ENCODE assay signal across 12 cellular contexts in genomic region chr16:26672206-26672605, GRCh38.
DNase-seq lines count a peak whose midpoint lies in the region; ATAC-seq and TF ChIP-seq lines count a peak whose summit lies in the region.
"Had no signal": no experiment of that assay in that cellular context is flagged by ENCODE, and none has a peak within 500 bp of the region (broad histone marks: within the 10 kb centered on the region; RNA-seq: fewer than 3 reads in every experiment).

No MANE protein-coding gene starts in this region.

- no peaks in the 10 kb centered on the region for H3K79me2 ChIP-seq in Karpas-422 (ENCODE audit: low read length)
- no peaks in the 10 kb centered on the region for H3K79me2 ChIP-seq in PC-9 (ENCODE audit: low read depth)

- H2AFZ ChIP-seq in Karpas-422 (ENCODE audit: low read length): no peak overlapping the region
- H2AFZ ChIP-seq in PC-9: no peak overlapping the region

- H3K27me3 ChIP-seq in Karpas-422 (ENCODE audit: low read length) (no peaks in the 10 kb centered on the region), PC-9 (ENCODE audit: insufficient read depth, low read depth) (peaks cover 37% of the 10 kb centered on the region), heart left ventricle (no peaks in the 10 kb centered on the region)

- CTCF ChIA-PET in PC-9 (lab: Charles Lee): no interaction called here

- peaks cover 9% of the 10 kb centered on the region for H3K9me3 ChIP-seq in Karpas-422 (ENCODE audit: low read length)
- no peaks in the 10 kb centered on the region for H3K9me3 ChIP-seq in PC-9 (ENCODE audit: insufficient read depth, low read depth)
- H3K9me3 ChIP-seq in heart left ventricle: peaks cover 0 to 7% (median 0%) of the 10 kb centered on the region in 12 donors

- H3K36me3 ChIP-seq in Karpas-422 (ENCODE audit: insufficient read depth, low read length) (no peaks in the 10 kb centered on the region), PC-9 (ENCODE audit: low read depth) (no peaks in the 10 kb centered on the region), heart left ventricle (no peaks in the 10 kb centered on the region)

- H3K4me3 ChIP-seq in Karpas-422 (ENCODE audit: low read length): no peak overlapping the region
- H3K4me3 ChIP-seq in PC-9: no peak overlapping the region
- no peak overlapping the region for H3K4me3 ChIP-seq in heart left ventricle

- DNase-seq in Karpas-422 (peak; percentile 65), PC-9 (no peak), heart left ventricle (no peak)
- peak; percentile 55 for DNase-seq in activated CD4-positive, alpha-beta T cell treated with anti-CD3 and anti-CD28 coated beads for 48 hours
- peak; percentile 57 for DNase-seq in activated naive CD8-positive, alpha-beta T cell treated with anti-CD3 and anti-CD28 coated beads, Interleukin-2, amount 50 U/mL, for 24 hours
- peak in 2 of 3 experiments; percentile 10 to 59 for DNase-seq in stimulated activated CD4-positive, alpha-beta T cell treated with anti-CD3 and anti-CD28 coated beads, TNF-alpha, amount 100 ng/mL, for 24 hours (ENCODE audit: low read depth in 3 of 3)
- DNase-seq: CD4-positive, alpha-beta memory T cell; cerebellar nuclear complex; NCI-H446; small intestine; substantia nigra had no signal

- H3K27ac Mint-ChIP-seq in activated naive CD8-positive, alpha-beta T cell treated with anti-CD3 and anti-CD28 coated beads, Interleukin-2, amount 50 U/mL, for 24 hours: peak overlapping the region; percentile 84

- H3K4me2 ChIP-seq in Karpas-422 (ENCODE audit: low read depth, low read length, poor library complexity, severe bottlenecking) (peak overlapping the region; percentile 26), PC-9 (no peak overlapping the region)

- H3K27me3 Mint-ChIP-seq in activated naive CD8-positive, alpha-beta T cell treated with anti-CD3 and anti-CD28 coated beads, Interleukin-2, amount 50 U/mL, for 24 hours: peaks cover 1% of the 10 kb centered on the region

- intact Hi-C loops in PC-9 (cut with micrococcal nuclease; ENCODE audit: unreplicated experiment): no loop called here
- intact Hi-C loops in heart left ventricle (cut with DNase I): no loop called here

- no TSS peak for BruUV-seq in PC-9 (replicated peaks; lab: Mats Ljungman, UMichigan)

- POLR2A ChIA-PET in PC-9 (lab: Charles Lee; ENCODE audit: unreplicated experiment): no interaction called here

- TF ChIP-seq POLR2A in heart left ventricle (IDR thresholded peaks at IDR 0.05): no peak

- H3K9ac ChIP-seq in Karpas-422 (ENCODE audit: low read length): 0 out of 2 replicates have a peak overlapping the region, but pooled peaks have one; percentile 30

- no peaks in the 10 kb centered on the region for H3F3A ChIP-seq in PC-9 (ENCODE audit: insufficient read depth, low read depth)

- peak; percentile 70 for ATAC-seq in activated naive CD8-positive, alpha-beta T cell treated with anti-CD3 and anti-CD28 coated beads, Interleukin-2, amount 50 U/mL, for 24 hours
- ATAC-seq in GM21619 (IDR thresholded peaks at IDR 0.05; ENCODE audit: unreplicated experiment): no peak
- no peak for ATAC-seq in heart left ventricle

- H3K27ac ChIP-seq in Karpas-422 (ENCODE audit: low read length) (peak overlapping the region; percentile 84), PC-9 (no peak overlapping the region), heart left ventricle (no peak overlapping the region)

- H3K4me1 Mint-ChIP-seq in activated naive CD8-positive, alpha-beta T cell treated with anti-CD3 and anti-CD28 coated beads, Interleukin-2, amount 50 U/mL, for 24 hours: peaks cover 23% of the 10 kb centered on the region

- no peak for TF ChIP-seq CTCF in PC-9 (conservative IDR thresholded peaks at IDR 0.05)
- no peak for TF ChIP-seq CTCF in heart left ventricle (IDR thresholded peaks at IDR 0.05)

- 56 to 60% (median 59%) methylated on average over 6 of the region's 6 CpGs for WGBS in heart left ventricle, 4 donors

- H4K20me1 ChIP-seq in Karpas-422 (ENCODE audit: insufficient read depth, low read depth, low read length) (no peaks in the 10 kb centered on the region), PC-9 (ENCODE audit: insufficient read depth) (no peaks in the 10 kb centered on the region)

- H3K9me2 ChIP-seq in Karpas-422 (replicated peaks; ENCODE audit: insufficient read depth, low read length) (no peaks in the 10 kb centered on the region), PC-9 (ENCODE audit: insufficient read depth) (no peaks in the 10 kb centered on the region)

- H3K4me1 ChIP-seq in Karpas-422 (ENCODE audit: low read length) (peaks cover 24% of the 10 kb centered on the region), PC-9 (replicated peaks; ENCODE audit: insufficient read depth) (no peaks in the 10 kb centered on the region), heart left ventricle (no peaks in the 10 kb centered on the region)

- peaks cover 31% of the 10 kb centered on the region for H3K9me3 Mint-ChIP-seq in activated naive CD8-positive, alpha-beta T cell treated with anti-CD3 and anti-CD28 coated beads, Interleukin-2, amount 50 U/mL, for 24 hours

- peaks cover 1% of the 10 kb centered on the region for H3K36me3 Mint-ChIP-seq in activated naive CD8-positive, alpha-beta T cell treated with anti-CD3 and anti-CD28 coated beads, Interleukin-2, amount 50 U/mL, for 24 hours (ENCODE audit: low read depth)
- H3K36me3 Mint-ChIP-seq: CD4-positive, alpha-beta memory T cell had no signal

- H3K4me3 Mint-ChIP-seq in activated naive CD8-positive, alpha-beta T cell treated with anti-CD3 and anti-CD28 coated beads, Interleukin-2, amount 50 U/mL, for 24 hours: peak overlapping the region; percentile 28

Comparison
In these comparisons a context has a peak if more than half of its experiments do, and no peak if none do; other contexts are left out.
1. DNase-seq: peak in Karpas-422 (single experiment), activated CD4-positive, alpha-beta T cell treated with anti-CD3 and anti-CD28 coated beads for 48 hours (single experiment), activated naive CD8-positive, alpha-beta T cell treated with anti-CD3 and anti-CD28 coated beads, Interleukin-2, amount 50 U/mL, for 24 hours (single experiment) and stimulated activated CD4-positive, alpha-beta T cell treated with anti-CD3 and anti-CD28 coated beads, TNF-alpha, amount 100 ng/mL, for 24 hours (2 of 3); none in PC-9 (0 of 2) and heart left ventricle (0 of 5).